In genomic region chr1:91502882-91503184, GRCh38 we compare ENCODE assay signal across 9 cellular contexts.
A peak's percentile ranks its signal among the peaks of the same experiment; 100 is the strongest.
DNase-seq lines count a peak whose midpoint lies in the region; ATAC-seq and TF ChIP-seq lines count a peak whose summit lies in the region.
"Had no signal": no experiment of that assay in that cellular context is flagged by ENCODE, and none has a peak within 500 bp of the region (broad histone marks: within the 10 kb centered on the region; RNA-seq: fewer than 3 reads in every experiment).

No MANE protein-coding gene starts in this region.

- no peak overlapping the region for H3K4me3 ChIP-seq in brain microvascular endothelial cell (ENCODE audit: low read depth, low read length)

- peak; percentile 28 for TF ChIP-seq CTCF in brain microvascular endothelial cell (IDR thresholded peaks at IDR 0.05; ENCODE audit: low read depth, low read length, missing control alignments)

- H3K27me3 ChIP-seq in brain microvascular endothelial cell (replicated peaks): no peaks in the 10 kb centered on the region

- H3K27ac Mint-ChIP-seq in activated naive CD4-positive, alpha-beta T cell treated with anti-CD3 and anti-CD28 coated beads, Interleukin-2, amount 50 U/mL, for 24 hours: no peak overlapping the region

- no peak overlapping the region for H3K27ac ChIP-seq in brain microvascular endothelial cell

- H3K9me3 Mint-ChIP-seq in activated naive CD4-positive, alpha-beta T cell treated with anti-CD3 and anti-CD28 coated beads, Interleukin-2, amount 50 U/mL, for 24 hours: no peaks in the 10 kb centered on the region

- no peaks in the 10 kb centered on the region for H3K36me3 ChIP-seq in brain microvascular endothelial cell (replicated peaks)

- H3K27me3 Mint-ChIP-seq in activated naive CD4-positive, alpha-beta T cell treated with anti-CD3 and anti-CD28 coated beads, Interleukin-2, amount 50 U/mL, for 24 hours: no peaks in the 10 kb centered on the region

- peaks cover 14% of the 10 kb centered on the region for H3K4me1 Mint-ChIP-seq in activated naive CD4-positive, alpha-beta T cell treated with anti-CD3 and anti-CD28 coated beads, Interleukin-2, amount 50 U/mL, for 24 hours

- DNase-seq in activated naive CD4-positive, alpha-beta T cell treated with Interleukin-2 at 50 U/mL for 16 hours: no peak
- DNase-seq in NCI-H2196 (lab: John Stamatoyannopoulos, UW; ENCODE audit: unreplicated experiment) (peak; percentile 13), brain microvascular endothelial cell (peak; percentile 9), superior temporal gyrus (ENCODE audit: extremely low spot score) (peak; percentile 39), cortex of kidney (lab: John Stamatoyannopoulos, UW) (no peak), HuH-7.5 (ENCODE audit: low spot score) (no peak)
- DNase-seq: SHP77 treated with DMSO at 0.1 percent for 48 hours had no signal

- no peaks in the 10 kb centered on the region for H3K36me3 Mint-ChIP-seq in activated naive CD4-positive, alpha-beta T cell treated with anti-CD3 and anti-CD28 coated beads, Interleukin-2, amount 50 U/mL, for 24 hours

- no peak for ATAC-seq in GM21619 (IDR thresholded peaks at IDR 0.05; ENCODE audit: unreplicated experiment)

- peak overlapping the region; percentile 13 for H3K4me3 Mint-ChIP-seq in activated naive CD4-positive, alpha-beta T cell treated with anti-CD3 and anti-CD28 coated beads, Interleukin-2, amount 50 U/mL, for 24 hours

- in situ Hi-C loops in brain microvascular endothelial cell (cut with HindIII; ENCODE audit: low pct_ligation_motif_present, low sequenced_read_pairs): no loop called here

Comparison
In these comparisons a context has a peak if more than half of its experiments do, and no peak if none do; other contexts are left out.
1. DNase-seq: peak in NCI-H2196 (single experiment), brain microvascular endothelial cell (single experiment) and superior temporal gyrus (single experiment); none in activated naive CD4-positive, alpha-beta T cell treated with Interleukin-2 at 50 U/mL for 16 hours (single experiment), cortex of kidney (single experiment) and HuH-7.5 (single experiment).